1 cellular context compared by ENCODE assay signal in genomic region chr5:138943615-138944173, GRCh38.
TF ChIP-seq lines count a peak whose summit lies in the region.

No MANE protein-coding gene starts in this region.

TF ChIP-seq in H1, 55 proteins besides CTCF, POLR2A, EP300 and RAD21:
- TF ChIP-seq JUND (IDR thresholded peaks at IDR 0.05; ENCODE audit: low read length) (no peak), TAF7 (optimal IDR thresholded peaks at IDR 0.05; ENCODE audit: borderline replicate concordance, low read depth, low read length) (no peak), SAP30 (IDR thresholded peaks at IDR 0.05; ENCODE audit: insufficient read depth, insufficient replicate concordance, low read length) (no peak), SIX5 (IDR thresholded peaks at IDR 0.05; ENCODE audit: low read depth, low read length) (no peak), CREB1 (IDR thresholded peaks at IDR 0.05) (no peak), SP2 (IDR thresholded peaks at IDR 0.05; ENCODE audit: low read length) (no peak), PHF8 (conservative IDR thresholded peaks at IDR 0.05; ENCODE audit: low read depth, low read length) (no peak), YY1 (IDR thresholded peaks at IDR 0.05; ENCODE audit: low read depth, low read length) (no peak), MAFK (IDR thresholded peaks at IDR 0.05; ENCODE audit: low read depth, low read length) (no peak), SP4 (IDR thresholded peaks at IDR 0.05; ENCODE audit: low read length) (no peak), BRCA1 (IDR thresholded peaks at IDR 0.05; ENCODE audit: low read depth, low read length) (no peak), CBX8 (IDR thresholded peaks at IDR 0.05; ENCODE audit: borderline replicate concordance, low read depth, low read length) (no peak), SP1 (IDR thresholded peaks at IDR 0.05; ENCODE audit: low read depth, low read length) (no peak), TBP (IDR thresholded peaks at IDR 0.05; ENCODE audit: low read depth, low read length) (no peak), SRF (IDR thresholded peaks at IDR 0.05; ENCODE audit: low read depth, low read length) (no peak), BACH1 (IDR thresholded peaks at IDR 0.05; ENCODE audit: low read length) (no peak), SIN3A (conservative IDR thresholded peaks at IDR 0.05 in 1 of 2, IDR thresholded peaks at IDR 0.05 in 1 of 2; ENCODE audit: low read depth in 1 of 2, low read length in 2 of 2) (no peak), RBBP5 (IDR thresholded peaks at IDR 0.05; ENCODE audit: borderline replicate concordance, low read depth, low read length) (no peak), RXRA (IDR thresholded peaks at IDR 0.05; ENCODE audit: insufficient read depth, low read depth, low read length) (no peak)
- TF ChIP-seq, protein P1, sequence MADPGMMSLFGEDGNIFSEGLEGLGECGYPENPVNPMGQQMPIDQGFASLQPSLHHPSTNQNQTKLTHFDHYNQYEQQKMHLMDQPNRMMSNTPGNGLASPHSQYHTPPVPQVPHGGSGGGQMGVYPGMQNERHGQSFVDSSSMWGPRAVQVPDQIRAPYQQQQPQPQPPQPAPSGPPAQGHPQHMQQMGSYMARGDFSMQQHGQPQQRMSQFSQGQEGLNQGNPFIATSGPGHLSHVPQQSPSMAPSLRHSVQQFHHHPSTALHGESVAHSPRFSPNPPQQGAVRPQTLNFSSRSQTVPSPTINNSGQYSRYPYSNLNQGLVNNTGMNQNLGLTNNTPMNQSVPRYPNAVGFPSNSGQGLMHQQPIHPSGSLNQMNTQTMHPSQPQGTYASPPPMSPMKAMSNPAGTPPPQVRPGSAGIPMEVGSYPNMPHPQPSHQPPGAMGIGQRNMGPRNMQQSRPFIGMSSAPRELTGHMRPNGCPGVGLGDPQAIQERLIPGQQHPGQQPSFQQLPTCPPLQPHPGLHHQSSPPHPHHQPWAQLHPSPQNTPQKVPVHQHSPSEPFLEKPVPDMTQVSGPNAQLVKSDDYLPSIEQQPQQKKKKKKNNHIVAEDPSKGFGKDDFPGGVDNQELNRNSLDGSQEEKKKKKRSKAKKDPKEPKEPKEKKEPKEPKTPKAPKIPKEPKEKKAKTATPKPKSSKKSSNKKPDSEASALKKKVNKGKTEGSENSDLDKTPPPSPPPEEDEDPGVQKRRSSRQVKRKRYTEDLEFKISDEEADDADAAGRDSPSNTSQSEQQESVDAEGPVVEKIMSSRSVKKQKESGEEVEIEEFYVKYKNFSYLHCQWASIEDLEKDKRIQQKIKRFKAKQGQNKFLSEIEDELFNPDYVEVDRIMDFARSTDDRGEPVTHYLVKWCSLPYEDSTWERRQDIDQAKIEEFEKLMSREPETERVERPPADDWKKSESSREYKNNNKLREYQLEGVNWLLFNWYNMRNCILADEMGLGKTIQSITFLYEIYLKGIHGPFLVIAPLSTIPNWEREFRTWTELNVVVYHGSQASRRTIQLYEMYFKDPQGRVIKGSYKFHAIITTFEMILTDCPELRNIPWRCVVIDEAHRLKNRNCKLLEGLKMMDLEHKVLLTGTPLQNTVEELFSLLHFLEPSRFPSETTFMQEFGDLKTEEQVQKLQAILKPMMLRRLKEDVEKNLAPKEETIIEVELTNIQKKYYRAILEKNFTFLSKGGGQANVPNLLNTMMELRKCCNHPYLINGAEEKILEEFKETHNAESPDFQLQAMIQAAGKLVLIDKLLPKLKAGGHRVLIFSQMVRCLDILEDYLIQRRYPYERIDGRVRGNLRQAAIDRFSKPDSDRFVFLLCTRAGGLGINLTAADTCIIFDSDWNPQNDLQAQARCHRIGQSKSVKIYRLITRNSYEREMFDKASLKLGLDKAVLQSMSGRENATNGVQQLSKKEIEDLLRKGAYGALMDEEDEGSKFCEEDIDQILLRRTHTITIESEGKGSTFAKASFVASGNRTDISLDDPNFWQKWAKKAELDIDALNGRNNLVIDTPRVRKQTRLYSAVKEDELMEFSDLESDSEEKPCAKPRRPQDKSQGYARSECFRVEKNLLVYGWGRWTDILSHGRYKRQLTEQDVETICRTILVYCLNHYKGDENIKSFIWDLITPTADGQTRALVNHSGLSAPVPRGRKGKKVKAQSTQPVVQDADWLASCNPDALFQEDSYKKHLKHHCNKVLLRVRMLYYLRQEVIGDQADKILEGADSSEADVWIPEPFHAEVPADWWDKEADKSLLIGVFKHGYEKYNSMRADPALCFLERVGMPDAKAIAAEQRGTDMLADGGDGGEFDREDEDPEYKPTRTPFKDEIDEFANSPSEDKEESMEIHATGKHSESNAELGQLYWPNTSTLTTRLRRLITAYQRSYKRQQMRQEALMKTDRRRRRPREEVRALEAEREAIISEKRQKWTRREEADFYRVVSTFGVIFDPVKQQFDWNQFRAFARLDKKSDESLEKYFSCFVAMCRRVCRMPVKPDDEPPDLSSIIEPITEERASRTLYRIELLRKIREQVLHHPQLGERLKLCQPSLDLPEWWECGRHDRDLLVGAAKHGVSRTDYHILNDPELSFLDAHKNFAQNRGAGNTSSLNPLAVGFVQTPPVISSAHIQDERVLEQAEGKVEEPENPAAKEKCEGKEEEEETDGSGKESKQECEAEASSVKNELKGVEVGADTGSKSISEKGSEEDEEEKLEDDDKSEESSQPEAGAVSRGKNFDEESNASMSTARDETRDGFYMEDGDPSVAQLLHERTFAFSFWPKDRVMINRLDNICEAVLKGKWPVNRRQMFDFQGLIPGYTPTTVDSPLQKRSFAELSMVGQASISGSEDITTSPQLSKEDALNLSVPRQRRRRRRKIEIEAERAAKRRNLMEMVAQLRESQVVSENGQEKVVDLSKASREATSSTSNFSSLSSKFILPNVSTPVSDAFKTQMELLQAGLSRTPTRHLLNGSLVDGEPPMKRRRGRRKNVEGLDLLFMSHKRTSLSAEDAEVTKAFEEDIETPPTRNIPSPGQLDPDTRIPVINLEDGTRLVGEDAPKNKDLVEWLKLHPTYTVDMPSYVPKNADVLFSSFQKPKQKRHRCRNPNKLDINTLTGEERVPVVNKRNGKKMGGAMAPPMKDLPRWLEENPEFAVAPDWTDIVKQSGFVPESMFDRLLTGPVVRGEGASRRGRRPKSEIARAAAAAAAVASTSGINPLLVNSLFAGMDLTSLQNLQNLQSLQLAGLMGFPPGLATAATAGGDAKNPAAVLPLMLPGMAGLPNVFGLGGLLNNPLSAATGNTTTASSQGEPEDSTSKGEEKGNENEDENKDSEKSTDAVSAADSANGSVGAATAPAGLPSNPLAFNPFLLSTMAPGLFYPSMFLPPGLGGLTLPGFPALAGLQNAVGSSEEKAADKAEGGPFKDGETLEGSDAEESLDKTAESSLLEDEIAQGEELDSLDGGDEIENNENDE (IDR thresholded peaks at IDR 0.05; ENCODE audit: insufficient replicate concordance, low read length), result no peak
